ENCODE assay signal across 32 cellular contexts in the genomic region with DNA sequence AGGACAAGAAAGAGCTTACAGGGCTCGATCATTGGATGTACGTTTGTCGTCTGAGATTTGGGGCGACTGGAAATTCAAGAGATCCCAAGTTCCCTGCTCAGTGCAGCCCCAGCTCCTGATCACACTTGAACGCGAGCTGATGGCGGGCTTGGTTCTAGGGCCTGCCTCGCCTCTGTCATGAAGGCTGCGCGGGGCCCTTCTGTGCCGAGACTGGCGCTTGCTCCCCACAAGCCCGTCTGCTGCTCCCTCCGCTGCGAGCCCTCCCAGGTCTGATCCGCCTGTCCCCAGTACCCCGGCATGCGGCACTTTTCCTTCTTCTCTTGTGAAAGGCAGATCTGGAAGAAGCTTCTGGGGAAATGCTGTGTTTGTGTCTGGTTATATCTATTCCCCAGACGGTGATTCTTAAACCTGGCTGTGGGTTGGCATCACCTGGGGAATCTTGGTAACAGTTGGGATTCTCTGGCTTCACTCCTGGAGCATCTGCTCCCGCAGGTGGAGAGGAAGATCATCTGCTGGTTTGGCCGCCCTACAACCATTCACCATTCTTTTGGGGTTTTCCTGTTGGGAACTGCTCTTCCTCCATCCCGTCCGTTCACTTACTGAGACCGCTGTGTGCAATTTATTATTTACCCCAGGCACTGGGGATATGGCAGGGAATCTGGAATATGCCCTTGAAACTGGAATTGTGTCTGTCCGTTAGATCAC. TPM values are rescaled to one million over a fixed set of nuclear protein-coding genes. Genes with fewer than 3 reads are reported as not detected.
DNase-seq lines count a peak whose midpoint lies in the region; ATAC-seq lines count a peak whose summit lies in the region.
"Had no signal": no experiment of that assay in that cellular context is flagged by ENCODE, and none has a peak within 500 bp of the region (broad histone marks: within the 10 kb centered on the region; RNA-seq: fewer than 3 reads in every experiment).

No MANE protein-coding gene starts in this region.

- peak overlapping the region; percentile 20 for H3K4ac ChIP-seq in trophoblast cell (ENCODE audit: low read depth, low read length)

- H3K18ac ChIP-seq in trophoblast cell (ENCODE audit: low read length), result no peak overlapping the region

- H3K79me2 ChIP-seq in Karpas-422 (ENCODE audit: low read length) (peaks cover 95% of the 10 kb centered on the region), trophoblast cell (ENCODE audit: control insufficient read depth, insufficient read depth, low read length, poor library complexity) (peaks cover 5% of the 10 kb centered on the region)

- H4K91ac ChIP-seq in trophoblast cell (ENCODE audit: low read depth, low read length), result no peak overlapping the region

- H2AK5ac ChIP-seq in trophoblast cell (ENCODE audit: low read length), result no peak overlapping the region

- no peaks in the 10 kb centered on the region for H3K9me2 ChIP-seq in Karpas-422 (replicated peaks; ENCODE audit: insufficient read depth, low read length)

- H3K36me3 ChIP-seq in Karpas-422 (ENCODE audit: insufficient read depth, low read length) (peaks cover 14% of the 10 kb centered on the region), trophoblast cell (ENCODE audit: control insufficient read depth in 1 of 2, insufficient read depth in 2 of 2, low read length in 2 of 2) (no peaks in the 10 kb centered on the region)
- H3K36me3 ChIP-seq: adrenal gland had no signal

- intact Hi-C loops in left cardiac atrium (cut with DNase I), result no loop called here

- H3K27me3 ChIP-seq in Karpas-422 (ENCODE audit: low read length) (no peaks in the 10 kb centered on the region), trophoblast cell (ENCODE audit: insufficient read depth, low read length) (no peaks in the 10 kb centered on the region)
- H3K27me3 ChIP-seq: adrenal gland, body of pancreas had no signal

- H3K27ac ChIP-seq in Karpas-422 (ENCODE audit: low read length), result peak overlapping the region; percentile 54
- H3K27ac ChIP-seq in trophoblast cell (ENCODE audit: low read depth, low read length), result no peak overlapping the region
- H3K27ac ChIP-seq: adrenal gland, body of pancreas, C4-2B, HL-60, RWPE1, SK-N-MC had no signal

- H3K4me2 ChIP-seq in Karpas-422 (ENCODE audit: low read depth, low read length, poor library complexity, severe bottlenecking) (no peak overlapping the region), trophoblast cell (ENCODE audit: low read length) (no peak overlapping the region)
- H3K4me2 ChIP-seq: smooth muscle cell had no signal

- DNase-seq in G401 (ENCODE audit: low spot score) (peak; percentile 89), Karpas-422 (no peak), cerebellar cortex (ENCODE audit: low spot score) (peak; percentile 87), trophoblast cell (no peak), NCI-H128 (lab: John Stamatoyannopoulos, UW; ENCODE audit: unreplicated experiment) (no peak), left cardiac atrium (no peak), hepatic stellate cell (ENCODE audit: low spot score) (no peak)
- DNase-seq: activated CD4-positive, alpha-beta T cell treated with anti-CD3 and anti-CD28 coated beads for 48 hours; activated T-cell treated with anti-CD3 and anti-CD28 coated beads, Interleukin-2, amount 50 U/mL, for 1 hour; adrenal gland; body of pancreas; head of caudate nucleus; kidney; midbrain; naive thymus-derived CD8-positive, alpha-beta T cell; NCI-H1092; NCI-H187; NCI-H526 treated with DMSO at 0.1 percent for 48 hours; retina; stimulated activated CD4-positive, alpha-beta T cell treated with anti-CD3 and anti-CD28 coated beads, Interleukin-1b, Interleukin-23, amount 100 ng/mL, for 48 hours; stimulated activated CD8-positive, alpha-beta memory T cell treated with anti-CD3 and anti-CD28 coated beads, Interleukin-4, amount 100 ng/mL, for 48 hours; T-helper 2 cell had no signal

- no peak overlapping the region for H2BK5ac ChIP-seq in trophoblast cell (ENCODE audit: low read depth, low read length, poor library complexity)

- peaks cover 3% of the 10 kb centered on the region; the same call in 1 of the 2 replicates for H4K20me1 ChIP-seq in Karpas-422 (ENCODE audit: insufficient read depth, low read depth, low read length)

- no CpG with 5 or more reads among the region's 25 CpGs for WGBS in trophoblast cell (ENCODE audit: extremely low coverage, insufficient coverage, insufficient read length)

- H2BK120ac ChIP-seq in trophoblast cell (ENCODE audit: insufficient read depth, low read length, poor library complexity), result no peak overlapping the region

- no peak overlapping the region for H3K23ac ChIP-seq in trophoblast cell (ENCODE audit: low read length)

- no peak overlapping the region for H4K8ac ChIP-seq in trophoblast cell (ENCODE audit: low read depth, low read length)

- H2BK12ac ChIP-seq in trophoblast cell (ENCODE audit: low read length), result no peak overlapping the region

- in situ Hi-C loops in G401 (cut with HindIII; ENCODE audit: low sequenced_read_pairs), result no loop called here

- H3K9ac ChIP-seq in Karpas-422 (ENCODE audit: low read length) (no peak overlapping the region), trophoblast cell (ENCODE audit: low read length) (no peak overlapping the region)

- no peak for ATAC-seq in left cardiac atrium
- ATAC-seq: body of pancreas; naive thymus-derived CD8-positive, alpha-beta T cell had no signal

- no peak overlapping the region for H3K14ac ChIP-seq in trophoblast cell (ENCODE audit: low read length)

- no peak overlapping the region for H3K4me3 ChIP-seq in Karpas-422 (ENCODE audit: low read length)
- H3K4me3 ChIP-seq in trophoblast cell (ENCODE audit: low read depth, low read length), result no peak overlapping the region
- H3K4me3 ChIP-seq: adrenal gland, body of pancreas, SK-N-MC, smooth muscle cell had no signal

- H3K9me3 ChIP-seq in Karpas-422 (ENCODE audit: low read length) (no peaks in the 10 kb centered on the region), trophoblast cell (ENCODE audit: insufficient read depth, low read depth, low read length) (no peaks in the 10 kb centered on the region)
- H3K9me3 ChIP-seq: adrenal gland, body of pancreas had no signal

- H3K79me1 ChIP-seq in trophoblast cell (ENCODE audit: low read length), result no peaks in the 10 kb centered on the region

- no peak overlapping the region for H4K12ac ChIP-seq in trophoblast cell (ENCODE audit: low read depth, low read length)

- H2AFZ ChIP-seq in Karpas-422 (ENCODE audit: low read length) (no peak overlapping the region), trophoblast cell (ENCODE audit: insufficient read depth, low read length, poor library complexity) (no peak overlapping the region)

- H3K4me1 ChIP-seq in Karpas-422 (ENCODE audit: low read length), result peaks cover 24% of the 10 kb centered on the region
- H3K4me1 ChIP-seq in trophoblast cell (ENCODE audit: control insufficient read depth in 1 of 2, insufficient read depth in 2 of 2, low read length in 2 of 2), result peaks cover 0 to 4% of the 10 kb centered on the region in 2 experiments
- H3K4me1 ChIP-seq: adrenal gland, body of pancreas had no signal

RNA-seq across cellular contexts. Expression of gene SIPA1L3, which starts 43.6 kb away (rescaled TPM):
- 5.5 and 8.1 TPM in 2 replicates for total RNA-seq in G401 (2014; rRNA removed; shearing (Covaris generic))
- 68.6 and 88.1 TPM in 2 replicates for total RNA-seq in Karpas-422 (2014; rRNA removed; shearing (Covaris generic); ENCODE audit: low replicate concordance)
- 7.3 and 8.3 TPM in 2 replicates for polyA plus RNA-seq in trophoblast cell (2013)
- total RNA-seq in left cardiac atrium, result 1 to 10 TPM; 9.8 to 10.0 TPM

RNA-seq across cellular contexts. Expression of gene WDR87, which starts 44.2 kb away (rescaled TPM):
- not detected in 2 replicates for total RNA-seq in G401 (2014; rRNA removed; shearing (Covaris generic))
- not detected in 2 replicates for total RNA-seq in Karpas-422 (2014; rRNA removed; shearing (Covaris generic); ENCODE audit: low replicate concordance)
- polyA plus RNA-seq in trophoblast cell (2013), result not detected in 2 replicates
- total RNA-seq in left cardiac atrium, result not detected
- total RNA-seq: activated CD8-positive, alpha-beta memory T cell treated with anti-CD3 and anti-CD28 coated beads for 36 hours; adrenal gland; body of pancreas; Daoy; kidney; lower leg skin; naive thymus-derived CD8-positive, alpha-beta T cell; omental fat pad; smooth muscle cell; ureter had no signal
- polyA plus RNA-seq: naive thymus-derived CD8-positive, alpha-beta T cell; smooth muscle cell had no signal

Comparison
In these comparisons a context has a peak if more than half of its experiments do, and no peak if none do; other contexts are left out.
1. DNase-seq: peak in G401 (single experiment) and cerebellar cortex (single experiment); none in Karpas-422 (single experiment), trophoblast cell (0 of 2), NCI-H128 (single experiment), left cardiac atrium (single experiment) and hepatic stellate cell (single experiment).